In genomic region chr1:200960948-200961340, GRCh38 we compare ENCODE assay signal across 17 cellular contexts.
"Had no signal": no experiment of that assay in that cellular context is flagged by ENCODE, and none has a peak within 500 bp of the region (broad histone marks: within the 10 kb centered on the region; RNA-seq: fewer than 3 reads in every experiment).

No MANE protein-coding gene starts in this region.

- ATAC-seq: activated CD4-positive, alpha-beta T cell treated with anti-CD3 and anti-CD28 coated beads for 36 hours; activated T-helper 17 cell treated with anti-CD3 and anti-CD28 coated beads, Interleukin-2, amount 50 U/mL, for 72 hours; body of pancreas; left lung; naive thymus-derived CD8-positive, alpha-beta T cell; WTC11 had no signal

- DNase-seq: activated CD4-positive, alpha-beta T cell treated with anti-CD3 and anti-CD28 coated beads for 36 hours; activated CD4-positive, alpha-beta T cell treated with anti-CD3 and anti-CD28 coated beads, Interleukin-2, amount 50 U/mL, for 48 hours; activated naive CD4-positive, alpha-beta T cell treated with anti-CD3 and anti-CD28 coated beads for 36 hours; body of pancreas; colonic mucosa; erythroblast; foreskin melanocyte; hypothalamus; mammary epithelial cell; naive thymus-derived CD8-positive, alpha-beta T cell; stimulated activated CD4-positive, alpha-beta T cell treated with anti-CD3 and anti-CD28 coated beads, Interleukin-2, amount 100 ng/mL, for 24 hours; transverse colon had no signal

- H3K27me3 ChIP-seq: body of pancreas, colonic mucosa, left lung, right atrium auricular region, transverse colon had no signal

- H3K4me1 ChIP-seq: body of pancreas, colonic mucosa, left lung, prostate gland, right atrium auricular region, transverse colon had no signal

- H3K4me3 ChIP-seq: body of pancreas, colonic mucosa, left lung, prostate gland, right atrium auricular region, transverse colon had no signal

- H3K27ac ChIP-seq: body of pancreas, colonic mucosa, left lung, prostate gland, right atrium auricular region, transverse colon had no signal

- H3K9me3 ChIP-seq: body of pancreas, colonic mucosa, left lung, prostate gland, right atrium auricular region, transverse colon had no signal

- H3K36me3 ChIP-seq: colonic mucosa, left lung, prostate gland, right atrium auricular region, transverse colon had no signal
